Comparison of ENCODE assay signal across 1 cellular context in the genomic region with DNA sequence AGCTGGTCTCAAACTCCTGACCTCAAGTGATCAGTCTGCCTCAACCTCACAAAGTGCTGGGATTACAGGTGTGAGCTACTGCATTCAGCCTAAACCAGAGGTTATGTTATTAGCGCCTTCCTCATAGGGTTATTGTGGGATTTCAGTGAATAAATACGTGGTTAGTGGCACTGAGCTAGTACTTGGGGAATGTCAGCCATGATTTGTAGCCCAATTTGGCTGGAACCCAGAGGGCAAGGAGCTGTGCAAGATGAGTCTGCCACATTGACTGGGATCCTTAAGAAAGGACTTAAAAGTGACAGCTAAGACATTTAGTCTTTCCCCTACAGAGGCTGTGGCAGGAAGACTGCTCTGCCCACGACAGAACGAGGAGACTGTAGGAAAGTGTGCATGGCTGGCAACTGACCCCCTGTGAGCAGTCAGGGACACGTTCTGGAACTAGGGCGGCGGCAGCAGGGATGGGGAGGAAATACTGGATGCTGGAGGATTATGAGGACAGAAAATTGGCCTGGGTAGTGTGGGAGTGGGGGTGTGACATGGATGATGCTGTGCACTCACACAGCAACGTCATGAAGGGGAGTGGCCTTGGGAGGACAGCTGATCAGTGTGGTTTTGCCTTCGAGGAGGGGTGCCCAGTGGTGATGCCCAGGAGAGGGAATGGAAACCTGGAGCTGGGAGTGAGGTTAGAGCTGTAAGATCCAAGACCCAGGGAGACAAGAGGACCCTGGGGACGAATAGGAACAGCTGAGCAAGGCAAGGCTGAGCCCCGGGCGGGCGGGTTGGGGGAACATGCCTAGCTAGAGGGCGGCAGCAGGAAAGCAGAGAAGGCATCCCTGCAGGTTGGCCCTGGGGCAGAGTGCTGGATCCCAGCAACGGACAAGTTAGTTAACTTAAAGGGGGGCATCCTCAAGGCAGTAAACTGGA.
A peak's percentile ranks its signal among the peaks of the same experiment; 100 is the strongest.
TF ChIP-seq lines count a peak whose summit lies in the region.

No MANE protein-coding gene starts in this region.

TF ChIP-seq in SK-N-SH, 30 proteins besides CTCF, POLR2A, EP300 and RAD21:
- TF ChIP-seq GATA2 (CRISPR knock-in tag; IDR thresholded peaks at IDR 0.05) (no peak), EZH2phosphoT487 (IDR thresholded peaks at IDR 0.05; ENCODE audit: borderline replicate concordance, low read depth) (no peak), ELF1 (IDR thresholded peaks at IDR 0.05) (no peak), SMC3 (IDR thresholded peaks at IDR 0.05; ENCODE audit: low read depth, low read length) (no peak), SIN3A (IDR thresholded peaks at IDR 0.05; ENCODE audit: borderline replicate concordance, low read depth, low read length) (no peak; the same call in 1 of the 2 replicates), CHD2 (IDR thresholded peaks at IDR 0.05; ENCODE audit: low read length, partially characterized antibody) (peak; percentile 48), FOXJ3 (CRISPR knock-in tag; IDR thresholded peaks at IDR 0.05) (no peak), RFX5 (IDR thresholded peaks at IDR 0.05; ENCODE audit: low read length) (no peak), YY1 (IDR thresholded peaks at IDR 0.05; ENCODE audit: low read depth) (no peak), MXI1 (IDR thresholded peaks at IDR 0.05; ENCODE audit: low read depth, low read length) (peak; percentile 43; the same call in 1 of the 2 replicates), GABPA (IDR thresholded peaks at IDR 0.05; ENCODE audit: low read depth) (no peak), FOSL2 (IDR thresholded peaks at IDR 0.05; ENCODE audit: borderline replicate concordance, low read depth) (no peak), JUND (IDR thresholded peaks at IDR 0.05) (no peak), MEF2A (IDR thresholded peaks at IDR 0.05; ENCODE audit: borderline replicate concordance, low read depth) (no peak), NRF1 (IDR thresholded peaks at IDR 0.05; ENCODE audit: low read depth, low read length) (no peak), POLR2AphosphoS5 (IDR thresholded peaks at IDR 0.05; ENCODE audit: low read depth, low read length) (peak; percentile 29; the same call in 1 of the 2 replicates), NFIC (IDR thresholded peaks at IDR 0.05; ENCODE audit: borderline replicate concordance) (no peak)
- TF ChIP-seq, protein P1, sequence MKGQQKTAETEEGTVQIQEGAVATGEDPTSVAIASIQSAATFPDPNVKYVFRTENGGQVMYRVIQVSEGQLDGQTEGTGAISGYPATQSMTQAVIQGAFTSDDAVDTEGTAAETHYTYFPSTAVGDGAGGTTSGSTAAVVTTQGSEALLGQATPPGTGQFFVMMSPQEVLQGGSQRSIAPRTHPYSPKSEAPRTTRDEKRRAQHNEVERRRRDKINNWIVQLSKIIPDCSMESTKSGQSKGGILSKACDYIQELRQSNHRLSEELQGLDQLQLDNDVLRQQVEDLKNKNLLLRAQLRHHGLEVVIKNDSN (IDR thresholded peaks at IDR 0.05; ENCODE audit: borderline replicate concordance, low read depth), result peak; percentile 57; the same call in 1 of the 2 replicates
- TF ChIP-seq, protein P2, sequence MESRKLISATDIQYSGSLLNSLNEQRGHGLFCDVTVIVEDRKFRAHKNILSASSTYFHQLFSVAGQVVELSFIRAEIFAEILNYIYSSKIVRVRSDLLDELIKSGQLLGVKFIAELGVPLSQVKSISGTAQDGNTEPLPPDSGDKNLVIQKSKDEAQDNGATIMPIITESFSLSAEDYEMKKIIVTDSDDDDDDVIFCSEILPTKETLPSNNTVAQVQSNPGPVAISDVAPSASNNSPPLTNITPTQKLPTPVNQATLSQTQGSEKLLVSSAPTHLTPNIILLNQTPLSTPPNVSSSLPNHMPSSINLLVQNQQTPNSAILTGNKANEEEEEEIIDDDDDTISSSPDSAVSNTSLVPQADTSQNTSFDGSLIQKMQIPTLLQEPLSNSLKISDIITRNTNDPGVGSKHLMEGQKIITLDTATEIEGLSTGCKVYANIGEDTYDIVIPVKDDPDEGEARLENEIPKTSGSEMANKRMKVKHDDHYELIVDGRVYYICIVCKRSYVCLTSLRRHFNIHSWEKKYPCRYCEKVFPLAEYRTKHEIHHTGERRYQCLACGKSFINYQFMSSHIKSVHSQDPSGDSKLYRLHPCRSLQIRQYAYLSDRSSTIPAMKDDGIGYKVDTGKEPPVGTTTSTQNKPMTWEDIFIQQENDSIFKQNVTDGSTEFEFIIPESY (IDR thresholded peaks at IDR 0.05; ENCODE audit: borderline replicate concordance, low read depth), result no peak
- TF ChIP-seq, protein P3, sequence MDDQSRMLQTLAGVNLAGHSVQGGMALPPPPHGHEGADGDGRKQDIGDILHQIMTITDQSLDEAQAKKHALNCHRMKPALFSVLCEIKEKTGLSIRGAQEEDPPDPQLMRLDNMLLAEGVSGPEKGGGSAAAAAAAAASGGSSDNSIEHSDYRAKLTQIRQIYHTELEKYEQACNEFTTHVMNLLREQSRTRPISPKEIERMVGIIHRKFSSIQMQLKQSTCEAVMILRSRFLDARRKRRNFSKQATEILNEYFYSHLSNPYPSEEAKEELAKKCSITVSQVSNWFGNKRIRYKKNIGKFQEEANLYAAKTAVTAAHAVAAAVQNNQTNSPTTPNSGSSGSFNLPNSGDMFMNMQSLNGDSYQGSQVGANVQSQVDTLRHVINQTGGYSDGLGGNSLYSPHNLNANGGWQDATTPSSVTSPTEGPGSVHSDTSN (IDR thresholded peaks at IDR 0.05), result no peak
- TF ChIP-seq, protein P4, sequence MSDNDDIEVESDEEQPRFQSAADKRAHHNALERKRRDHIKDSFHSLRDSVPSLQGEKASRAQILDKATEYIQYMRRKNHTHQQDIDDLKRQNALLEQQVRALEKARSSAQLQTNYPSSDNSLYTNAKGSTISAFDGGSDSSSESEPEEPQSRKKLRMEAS (IDR thresholded peaks at IDR 0.05; ENCODE audit: low read depth), result no peak; the same call in 1 of the 2 replicates
- TF ChIP-seq, protein P5, sequence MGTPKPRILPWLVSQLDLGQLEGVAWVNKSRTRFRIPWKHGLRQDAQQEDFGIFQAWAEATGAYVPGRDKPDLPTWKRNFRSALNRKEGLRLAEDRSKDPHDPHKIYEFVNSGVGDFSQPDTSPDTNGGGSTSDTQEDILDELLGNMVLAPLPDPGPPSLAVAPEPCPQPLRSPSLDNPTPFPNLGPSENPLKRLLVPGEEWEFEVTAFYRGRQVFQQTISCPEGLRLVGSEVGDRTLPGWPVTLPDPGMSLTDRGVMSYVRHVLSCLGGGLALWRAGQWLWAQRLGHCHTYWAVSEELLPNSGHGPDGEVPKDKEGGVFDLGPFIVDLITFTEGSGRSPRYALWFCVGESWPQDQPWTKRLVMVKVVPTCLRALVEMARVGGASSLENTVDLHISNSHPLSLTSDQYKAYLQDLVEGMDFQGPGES (IDR thresholded peaks at IDR 0.05; ENCODE audit: low read depth, low read length), result no peak
- TF ChIP-seq, protein P6, sequence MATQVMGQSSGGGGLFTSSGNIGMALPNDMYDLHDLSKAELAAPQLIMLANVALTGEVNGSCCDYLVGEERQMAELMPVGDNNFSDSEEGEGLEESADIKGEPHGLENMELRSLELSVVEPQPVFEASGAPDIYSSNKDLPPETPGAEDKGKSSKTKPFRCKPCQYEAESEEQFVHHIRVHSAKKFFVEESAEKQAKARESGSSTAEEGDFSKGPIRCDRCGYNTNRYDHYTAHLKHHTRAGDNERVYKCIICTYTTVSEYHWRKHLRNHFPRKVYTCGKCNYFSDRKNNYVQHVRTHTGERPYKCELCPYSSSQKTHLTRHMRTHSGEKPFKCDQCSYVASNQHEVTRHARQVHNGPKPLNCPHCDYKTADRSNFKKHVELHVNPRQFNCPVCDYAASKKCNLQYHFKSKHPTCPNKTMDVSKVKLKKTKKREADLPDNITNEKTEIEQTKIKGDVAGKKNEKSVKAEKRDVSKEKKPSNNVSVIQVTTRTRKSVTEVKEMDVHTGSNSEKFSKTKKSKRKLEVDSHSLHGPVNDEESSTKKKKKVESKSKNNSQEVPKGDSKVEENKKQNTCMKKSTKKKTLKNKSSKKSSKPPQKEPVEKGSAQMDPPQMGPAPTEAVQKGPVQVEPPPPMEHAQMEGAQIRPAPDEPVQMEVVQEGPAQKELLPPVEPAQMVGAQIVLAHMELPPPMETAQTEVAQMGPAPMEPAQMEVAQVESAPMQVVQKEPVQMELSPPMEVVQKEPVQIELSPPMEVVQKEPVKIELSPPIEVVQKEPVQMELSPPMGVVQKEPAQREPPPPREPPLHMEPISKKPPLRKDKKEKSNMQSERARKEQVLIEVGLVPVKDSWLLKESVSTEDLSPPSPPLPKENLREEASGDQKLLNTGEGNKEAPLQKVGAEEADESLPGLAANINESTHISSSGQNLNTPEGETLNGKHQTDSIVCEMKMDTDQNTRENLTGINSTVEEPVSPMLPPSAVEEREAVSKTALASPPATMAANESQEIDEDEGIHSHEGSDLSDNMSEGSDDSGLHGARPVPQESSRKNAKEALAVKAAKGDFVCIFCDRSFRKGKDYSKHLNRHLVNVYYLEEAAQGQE (IDR thresholded peaks at IDR 0.05; ENCODE audit: low read depth, low read length), result no peak
- TF ChIP-seq, protein P7, sequence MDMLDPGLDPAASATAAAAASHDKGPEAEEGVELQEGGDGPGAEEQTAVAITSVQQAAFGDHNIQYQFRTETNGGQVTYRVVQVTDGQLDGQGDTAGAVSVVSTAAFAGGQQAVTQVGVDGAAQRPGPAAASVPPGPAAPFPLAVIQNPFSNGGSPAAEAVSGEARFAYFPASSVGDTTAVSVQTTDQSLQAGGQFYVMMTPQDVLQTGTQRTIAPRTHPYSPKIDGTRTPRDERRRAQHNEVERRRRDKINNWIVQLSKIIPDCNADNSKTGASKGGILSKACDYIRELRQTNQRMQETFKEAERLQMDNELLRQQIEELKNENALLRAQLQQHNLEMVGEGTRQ (IDR thresholded peaks at IDR 0.05; ENCODE audit: borderline replicate concordance, low read depth, low read length), result no peak
